9 cellular contexts compared by ENCODE assay signal in the genomic region with DNA sequence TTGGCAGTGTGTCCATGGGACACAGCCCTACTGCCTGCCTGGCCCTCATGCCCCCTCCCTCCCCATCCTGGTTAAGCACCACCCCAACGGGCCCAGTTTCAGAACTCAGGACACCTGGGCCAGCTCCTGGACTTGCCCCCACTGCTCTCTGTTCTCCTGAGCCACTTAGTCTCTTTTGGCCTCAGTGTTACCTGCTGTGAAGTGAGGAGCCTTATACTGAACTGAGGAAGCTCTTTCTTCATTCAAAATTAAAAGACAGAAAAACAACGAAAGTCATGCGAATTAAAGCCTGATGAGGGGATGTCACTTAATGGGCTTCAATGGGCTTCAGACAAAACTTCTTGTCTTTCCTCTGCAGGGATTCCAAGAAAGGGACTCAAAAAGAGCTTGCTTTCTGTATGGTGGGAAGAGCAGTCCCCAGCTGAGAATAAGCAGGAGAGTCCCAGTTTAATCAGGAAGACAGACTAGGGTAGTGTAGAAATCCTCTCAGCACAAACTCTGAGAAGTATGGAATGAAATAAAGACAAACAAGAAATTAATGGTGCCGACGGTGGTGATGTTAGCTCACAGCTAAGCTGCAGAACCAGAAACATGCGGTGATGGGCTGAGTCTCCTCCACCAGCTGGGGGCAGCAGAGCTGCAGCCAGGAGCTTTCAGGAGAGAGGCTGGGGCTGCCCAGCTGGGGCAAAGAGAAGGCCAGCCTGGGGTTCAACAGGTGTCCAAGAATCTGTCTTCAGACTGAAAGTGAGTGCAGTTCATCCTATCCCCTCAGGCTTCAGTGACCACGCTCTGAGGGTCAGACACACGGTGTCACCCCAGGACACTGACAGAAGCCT.
DNase-seq lines count a peak whose midpoint lies in the region; ATAC-seq and TF ChIP-seq lines count a peak whose summit lies in the region.
"Had no signal": no experiment of that assay in that cellular context is flagged by ENCODE, and none has a peak within 500 bp of the region (broad histone marks: within the 10 kb centered on the region; RNA-seq: fewer than 3 reads in every experiment).

No MANE protein-coding gene starts in this region.

- H3K4me3 Mint-ChIP-seq in CD8-positive, alpha-beta memory T cell, result peak overlapping the region in 3 of 7 donors; percentile 10 to 50 (median 31)
- H3K4me3 Mint-ChIP-seq in naive thymus-derived CD8-positive, alpha-beta T cell, result no peak overlapping the region

- peaks cover 8% of the 10 kb centered on the region for H3K4me1 ChIP-seq in CD8-positive, alpha-beta memory T cell (ENCODE audit: insufficient read depth, low read length)
- H3K4me1 ChIP-seq in colonic mucosa, result no peaks in the 10 kb centered on the region

- DNase-seq in CD8-positive, alpha-beta memory T cell, result peak in 4 of 5 donors; percentile 39 to 73 (median 48)
- DNase-seq in GM19238 (ENCODE audit: insufficient read length, low spot score) (peak; percentile 37), colonic mucosa (peak; percentile 41), NCI-H1436 treated with DMSO at 0.1 percent for 48 hours (lab: John Stamatoyannopoulos, UW) (no peak), GOT3 (lab: John Stamatoyannopoulos, UW) (no peak)
- DNase-seq in naive thymus-derived CD8-positive, alpha-beta T cell, result peak in 7 of 10 donors; percentile 14 to 47 (median 31)

- no peaks in the 10 kb centered on the region for H3K9me3 Mint-ChIP-seq in CD8-positive, alpha-beta memory T cell
- H3K9me3 Mint-ChIP-seq in naive thymus-derived CD8-positive, alpha-beta T cell, result no peaks in the 10 kb centered on the region

- ATAC-seq in SK-N-SH treated with all-trans-retinoic acid at 6 μM for 48 hours, result peak; percentile 80
- ATAC-seq in naive thymus-derived CD8-positive, alpha-beta T cell, result peak; percentile 51 to 71
- ATAC-seq in HG03342 (IDR thresholded peaks at IDR 0.05; ENCODE audit: unreplicated experiment), result no peak

- intact Hi-C loops in colonic mucosa (cut with DNase I), result loop anchor here (10.0 kb wide), 1 partner anchor 281 kb away; no protein-coding TSS in a partner anchor

- CTCF ChIA-PET in CD8-positive, alpha-beta memory T cell (lab: Charles Lee), result interaction anchor here (0.8 to 7.4 kb wide), 34 partner anchors 8 to 211 kb away, joined by 3 to 178 read pairs (median 8); partner anchors contain the start of gene IGLL5

- no peaks in the 10 kb centered on the region for H3K9me3 ChIP-seq in CD8-positive, alpha-beta memory T cell (ENCODE audit: low read length)
- no peaks in the 10 kb centered on the region for H3K9me3 ChIP-seq in colonic mucosa

- TF ChIP-seq CTCF in colonic mucosa (IDR thresholded peaks at IDR 0.05), result peak; percentile 52

- peaks cover 5 to 14% of the 10 kb centered on the region in 2 donors for H3K27me3 Mint-ChIP-seq in CD8-positive, alpha-beta memory T cell
- H3K27me3 Mint-ChIP-seq in naive thymus-derived CD8-positive, alpha-beta T cell, result peaks cover 4 to 33% (median 14%) of the 10 kb centered on the region in 5 donors

- no peak overlapping the region for H3K4me3 ChIP-seq in CD8-positive, alpha-beta memory T cell (ENCODE audit: low read length)
- H3K4me3 ChIP-seq in colonic mucosa, result no peak overlapping the region
- H3K4me3 ChIP-seq: lung had no signal

- POLR2A ChIA-PET in CD8-positive, alpha-beta memory T cell (lab: Charles Lee), result interaction anchor here (1.1 kb wide), 1 partner anchor 25 kb away, joined by 3 read pairs; no protein-coding TSS in a partner anchor
- POLR2A ChIA-PET in naive thymus-derived CD8-positive, alpha-beta T cell (lab: Charles Lee), result interaction anchor here (0.9 to 1.6 kb wide), 2 partner anchors 19 to 64 kb away, joined by 4 read pairs; no protein-coding TSS in a partner anchor

- H3K9ac ChIP-seq in colonic mucosa (ENCODE audit: low read depth in 2 of 2, low read length in 2 of 2), result no peak overlapping the region

- H3K4me1 Mint-ChIP-seq in CD8-positive, alpha-beta memory T cell, result peaks cover 40 to 52% (median 44%) of the 10 kb centered on the region in 3 donors
- H3K4me1 Mint-ChIP-seq in naive thymus-derived CD8-positive, alpha-beta T cell, result peaks cover 0 to 32% (median 5%) of the 10 kb centered on the region in 4 donors

- H3K27ac Mint-ChIP-seq in CD8-positive, alpha-beta memory T cell, result peak overlapping the region in 6 of 8 donors; percentile 7 to 91 (median 36)
- peak overlapping the region in 3 of 10 donors; percentile 53 to 65 (median 60) for H3K27ac Mint-ChIP-seq in naive thymus-derived CD8-positive, alpha-beta T cell

- peaks cover 0 to 2% (median 0%) of the 10 kb centered on the region in 3 donors for H3K36me3 Mint-ChIP-seq in CD8-positive, alpha-beta memory T cell
- no peaks in the 10 kb centered on the region for H3K36me3 Mint-ChIP-seq in naive thymus-derived CD8-positive, alpha-beta T cell

- no peaks in the 10 kb centered on the region for H3K27me3 ChIP-seq in CD8-positive, alpha-beta memory T cell (ENCODE audit: insufficient read depth, low read length, poor library complexity, severe bottlenecking)
- no peaks in the 10 kb centered on the region for H3K27me3 ChIP-seq in colonic mucosa

- H3K36me3 ChIP-seq in CD8-positive, alpha-beta memory T cell (ENCODE audit: insufficient read depth, low read length), result no peaks in the 10 kb centered on the region
- H3K36me3 ChIP-seq in colonic mucosa, result no peaks in the 10 kb centered on the region

- H3K27ac ChIP-seq in CD8-positive, alpha-beta memory T cell (ENCODE audit: low read depth, low read length), result no peak overlapping the region
- no peak overlapping the region for H3K27ac ChIP-seq in colonic mucosa

TF ChIP-seq in SK-N-SH treated with all-trans-retinoic acid at 6 μM for 48 hours, 23 proteins besides CTCF, POLR2A, EP300 and RAD21:
- TF ChIP-seq, protein P1, sequence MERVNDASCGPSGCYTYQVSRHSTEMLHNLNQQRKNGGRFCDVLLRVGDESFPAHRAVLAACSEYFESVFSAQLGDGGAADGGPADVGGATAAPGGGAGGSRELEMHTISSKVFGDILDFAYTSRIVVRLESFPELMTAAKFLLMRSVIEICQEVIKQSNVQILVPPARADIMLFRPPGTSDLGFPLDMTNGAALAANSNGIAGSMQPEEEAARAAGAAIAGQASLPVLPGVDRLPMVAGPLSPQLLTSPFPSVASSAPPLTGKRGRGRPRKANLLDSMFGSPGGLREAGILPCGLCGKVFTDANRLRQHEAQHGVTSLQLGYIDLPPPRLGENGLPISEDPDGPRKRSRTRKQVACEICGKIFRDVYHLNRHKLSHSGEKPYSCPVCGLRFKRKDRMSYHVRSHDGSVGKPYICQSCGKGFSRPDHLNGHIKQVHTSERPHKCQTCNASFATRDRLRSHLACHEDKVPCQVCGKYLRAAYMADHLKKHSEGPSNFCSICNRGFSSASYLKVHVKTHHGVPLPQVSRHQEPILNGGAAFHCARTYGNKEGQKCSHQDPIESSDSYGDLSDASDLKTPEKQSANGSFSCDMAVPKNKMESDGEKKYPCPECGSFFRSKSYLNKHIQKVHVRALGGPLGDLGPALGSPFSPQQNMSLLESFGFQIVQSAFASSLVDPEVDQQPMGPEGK (CRISPR knock-in tag; IDR thresholded peaks at IDR 0.05; ENCODE audit: borderline replicate concordance), result no peak
- TF ChIP-seq RARB (CRISPR knock-in tag; IDR thresholded peaks at IDR 0.05) (no peak), PPARA (CRISPR knock-in tag; IDR thresholded peaks at IDR 0.05; ENCODE audit: borderline replicate concordance) (no peak), ARNTL (CRISPR knock-in tag; IDR thresholded peaks at IDR 0.05; ENCODE audit: borderline replicate concordance, low read depth) (no peak), TCF4 (CRISPR knock-in tag; IDR thresholded peaks at IDR 0.05; ENCODE audit: borderline replicate concordance) (no peak), SNAI2 (CRISPR knock-in tag; IDR thresholded peaks at IDR 0.05) (no peak), ZC3H10 (CRISPR knock-in tag; IDR thresholded peaks at IDR 0.05) (no peak), BACH2 (CRISPR knock-in tag; IDR thresholded peaks at IDR 0.05; ENCODE audit: borderline replicate concordance) (no peak)
- TF ChIP-seq, protein P2, sequence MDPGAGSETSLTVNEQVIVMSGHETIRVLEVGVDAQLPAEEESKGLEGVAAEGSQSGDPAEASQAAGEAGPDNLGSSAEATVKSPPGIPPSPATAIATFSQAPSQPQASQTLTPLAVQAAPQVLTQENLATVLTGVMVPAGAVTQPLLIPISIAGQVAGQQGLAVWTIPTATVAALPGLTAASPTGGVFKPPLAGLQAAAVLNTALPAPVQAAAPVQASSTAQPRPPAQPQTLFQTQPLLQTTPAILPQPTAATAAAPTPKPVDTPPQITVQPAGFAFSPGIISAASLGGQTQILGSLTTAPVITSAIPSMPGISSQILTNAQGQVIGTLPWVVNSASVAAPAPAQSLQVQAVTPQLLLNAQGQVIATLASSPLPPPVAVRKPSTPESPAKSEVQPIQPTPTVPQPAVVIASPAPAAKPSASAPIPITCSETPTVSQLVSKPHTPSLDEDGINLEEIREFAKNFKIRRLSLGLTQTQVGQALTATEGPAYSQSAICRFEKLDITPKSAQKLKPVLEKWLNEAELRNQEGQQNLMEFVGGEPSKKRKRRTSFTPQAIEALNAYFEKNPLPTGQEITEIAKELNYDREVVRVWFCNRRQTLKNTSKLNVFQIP (CRISPR knock-in tag; IDR thresholded peaks at IDR 0.05; ENCODE audit: borderline replicate concordance, low read depth), result no peak
TF ChIP-seq in SK-N-SH treated with all-trans-retinoic acid at 6 μM for 48 hours: peak in this region for 0.

Comparison
In these comparisons a context has a peak if more than half of its experiments do, and no peak if none do; other contexts are left out.
1. DNase-seq: peak in CD8-positive, alpha-beta memory T cell (4 of 5), GM19238 (single experiment), colonic mucosa (single experiment) and naive thymus-derived CD8-positive, alpha-beta T cell (7 of 10); none in NCI-H1436 treated with DMSO at 0.1 percent for 48 hours (single experiment) and GOT3 (single experiment).